ENCODE assay signal across 17 cellular contexts in the genomic region with DNA sequence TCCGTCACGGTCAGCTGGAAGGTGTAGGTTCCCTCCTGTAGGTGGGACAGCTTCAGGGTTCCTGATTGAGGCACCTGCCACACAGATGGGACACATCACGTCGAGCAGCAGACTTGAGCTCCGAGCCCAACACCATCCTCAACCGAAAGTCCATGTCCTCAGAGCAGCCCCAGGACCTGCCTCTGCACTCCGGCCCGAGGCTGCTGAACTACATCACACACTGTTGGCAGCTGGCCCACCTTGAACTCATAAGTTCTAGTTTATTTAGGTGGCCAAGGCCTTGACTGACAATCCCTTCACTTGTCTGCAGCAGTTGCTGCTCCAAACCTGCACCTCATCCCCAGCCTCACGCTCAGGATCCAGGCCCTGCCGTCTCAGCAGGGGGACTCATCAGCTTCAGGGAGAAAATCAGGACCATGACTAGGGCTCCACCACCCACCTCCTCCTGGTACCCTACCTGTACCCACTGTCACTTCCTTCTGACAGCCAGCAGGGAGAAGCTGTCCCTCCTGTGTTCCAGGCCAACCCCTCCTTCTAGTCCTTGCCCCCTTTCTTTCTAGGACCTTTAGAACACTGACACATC. TPM values are rescaled to one million over a fixed set of nuclear protein-coding genes. Genes with fewer than 3 reads are reported as not detected.
DNase-seq lines count a peak whose midpoint lies in the region; ATAC-seq and TF ChIP-seq lines count a peak whose summit lies in the region.
"Had no signal": no experiment of that assay in that cellular context is flagged by ENCODE, and none has a peak within 500 bp of the region (broad histone marks: within the 10 kb centered on the region; RNA-seq: fewer than 3 reads in every experiment).

No MANE protein-coding gene starts in this region.

- no peak for DNase-seq in IMR-90
- DNase-seq in PC-9: no peak
- peak; percentile 41 for DNase-seq in fibroblast of the aortic adventitia (ENCODE audit: low read depth)
- no peak for DNase-seq in mesenchymal stem cell
- no peak for DNase-seq in effector CD4-positive, alpha-beta T cell
- DNase-seq in stimulated activated CD4-positive, alpha-beta T cell treated with anti-CD3 and anti-CD28 coated beads, Interleukin-4, amount 100 ng/mL, for 4 hours: no peak
- DNase-seq in foreskin fibroblast: no peak
- DNase-seq: CD4-positive, alpha-beta memory T cell; GOT3; NCI-H1048; NCI-H1436; NCI-H2029 had no signal

- peak overlapping the region; percentile 70; the same call in 2 of the 3 replicates for H2BK15ac ChIP-seq in IMR-90 (ENCODE audit: low read depth, low read length)
- no peak overlapping the region for H2BK15ac ChIP-seq in mesenchymal stem cell (ENCODE audit: low read depth, poor library complexity, severe bottlenecking)

- no peaks in the 10 kb centered on the region for H3K9me3 ChIP-seq in IMR-90 (ENCODE audit: control insufficient read depth, insufficient read depth, low read length)
- no peaks in the 10 kb centered on the region for H3K9me3 ChIP-seq in PC-9 (ENCODE audit: insufficient read depth, low read depth)
- no peaks in the 10 kb centered on the region for H3K9me3 ChIP-seq in mesenchymal stem cell (ENCODE audit: control insufficient read depth, low read length)
- H3K9me3 ChIP-seq: A549, BLaER1 had no signal

- TF ChIP-seq RAD21 in IMR-90 (IDR thresholded peaks at IDR 0.05; ENCODE audit: low read length): no peak

- H3K4me2 ChIP-seq in IMR-90 (ENCODE audit: low read depth, low read length) (no peak overlapping the region), PC-9 (0 out of 2 replicates have a peak overlapping the region, but pooled peaks have one; percentile 10), mesenchymal stem cell (ENCODE audit: low read length, poor library complexity, severe bottlenecking) (no peak overlapping the region)
- H3K4me2 ChIP-seq: A549, BLaER1, KMS-11 had no signal

- WGBS in IMR-90 (ENCODE audit: extremely low coverage in 2 of 2, insufficient read length in 1 of 2), 2 experiments: 94% methylated on average over 8 of the region's 10 CpGs; no CpG with 5 or more reads in 1 of the 2 experiments
- WGBS in mesenchymal stem cell: 94% methylated on average over 10 of the region's 10 CpGs

- H2AFZ ChIP-seq in IMR-90 (replicated peaks; ENCODE audit: low read length, poor library complexity) (peak overlapping the region; percentile 2), PC-9 (no peak overlapping the region), mesenchymal stem cell (ENCODE audit: low read depth, low read length) (no peak overlapping the region)

- intact Hi-C loops in IMR-90 (cut with micrococcal nuclease) (no loop called here), PC-9 (cut with micrococcal nuclease; ENCODE audit: unreplicated experiment) (no loop called here)

- H4K91ac ChIP-seq in IMR-90 (ENCODE audit: insufficient read depth, low read depth, low read length): peak overlapping the region; percentile 78
- peak overlapping the region; percentile 15 for H4K91ac ChIP-seq in mesenchymal stem cell (ENCODE audit: low read length)

- H2AK9ac ChIP-seq in IMR-90 (replicated peaks; ENCODE audit: low read depth, low read length, poor library complexity): no peak overlapping the region

- H2BK120ac ChIP-seq in IMR-90 (ENCODE audit: low read depth, low read length) (peak overlapping the region; percentile 69), mesenchymal stem cell (ENCODE audit: low read depth, low read length) (no peak overlapping the region)

- H4K5ac ChIP-seq in IMR-90 (ENCODE audit: low read depth, low read length): no peak overlapping the region

- no peak overlapping the region for H3K9ac ChIP-seq in IMR-90 (ENCODE audit: low read depth, low read length)
- no peak overlapping the region for H3K9ac ChIP-seq in mesenchymal stem cell (ENCODE audit: low read length)
- H3K9ac ChIP-seq: BLaER1, KMS-11 had no signal

- POLR2A ChIA-PET in IMR-90 (lab: Charles Lee; ENCODE audit: unreplicated experiment): no interaction called here
- POLR2A ChIA-PET in PC-9 (lab: Charles Lee; ENCODE audit: unreplicated experiment): no interaction called here

- H3K36me3 ChIP-seq in IMR-90 (ENCODE audit: control insufficient read depth, insufficient read depth, low read length) (peaks cover 9% of the 10 kb centered on the region; the same call in 1 of the 2 replicates), PC-9 (ENCODE audit: low read depth) (peaks cover 13% of the 10 kb centered on the region), mesenchymal stem cell (ENCODE audit: control insufficient read depth in 1 of 2, insufficient read depth in 2 of 2, low read depth in 1 of 2, low read length in 2 of 2) (peaks cover 4 to 14% of the 10 kb centered on the region in 2 experiments)
- H3K36me3 ChIP-seq: BLaER1 had no signal

- peak overlapping the region; percentile 91 for H2AK5ac ChIP-seq in IMR-90 (ENCODE audit: low read depth, low read length)
- H2AK5ac ChIP-seq in mesenchymal stem cell (ENCODE audit: low read length, severe bottlenecking): no peak overlapping the region

- dilution Hi-C loops in IMR-90 (cut with HindIII; ENCODE audit: low sequenced_read_pairs, unreplicated experiment): no loop called here

- peak overlapping the region; percentile 43 for H2BK5ac ChIP-seq in IMR-90 (ENCODE audit: low read depth, low read length, poor library complexity, severe bottlenecking)
- no peak overlapping the region for H2BK5ac ChIP-seq in mesenchymal stem cell (ENCODE audit: low read depth, low read length, poor library complexity, severe bottlenecking)

- H3K4me1 ChIP-seq in IMR-90 (ENCODE audit: control insufficient read depth, insufficient read depth, low read length) (peaks cover 34% of the 10 kb centered on the region), PC-9 (replicated peaks; ENCODE audit: insufficient read depth) (peaks cover 74% of the 10 kb centered on the region), mesenchymal stem cell (ENCODE audit: control insufficient read depth, insufficient read depth, low read depth, low read length) (peaks cover 24% of the 10 kb centered on the region)
- H3K4me1 ChIP-seq: BLaER1 had no signal

- no peak overlapping the region for H3K14ac ChIP-seq in IMR-90 (replicated peaks; ENCODE audit: low read depth, low read length)
- H3K14ac ChIP-seq in mesenchymal stem cell (ENCODE audit: low read length in 2 of 2): no peak overlapping the region

- H3K18ac ChIP-seq in IMR-90 (ENCODE audit: low read depth, low read length) (0 out of 2 replicates have a peak overlapping the region, but pooled peaks have one; percentile 11), mesenchymal stem cell (ENCODE audit: low read depth in 1 of 2, low read length in 2 of 2) (no peak overlapping the region)

- H3K23ac ChIP-seq in IMR-90 (ENCODE audit: low read depth, low read length) (no peak overlapping the region), mesenchymal stem cell (ENCODE audit: low read length in 2 of 2) (no peak overlapping the region)

- H3K79me2 ChIP-seq in PC-9 (ENCODE audit: low read depth): peaks cover 30% of the 10 kb centered on the region

- no peak for ATAC-seq in IMR-90 (ENCODE audit: low read depth)
- ATAC-seq in GM19395 (IDR thresholded peaks at IDR 0.05; ENCODE audit: unreplicated experiment): no peak
- ATAC-seq: A549, HepG2 had no signal

- no peak overlapping the region for H3K56ac ChIP-seq in IMR-90 (ENCODE audit: extremely low read depth, insufficient read depth, low read length)

- TF ChIP-seq CTCF in IMR-90 (conservative IDR thresholded peaks at IDR 0.05; ENCODE audit: low read depth, low read length): no peak
- TF ChIP-seq CTCF in PC-9 (conservative IDR thresholded peaks at IDR 0.05): no peak
- TF ChIP-seq CTCF in fibroblast of the aortic adventitia (IDR thresholded peaks at IDR 0.05; ENCODE audit: insufficient read depth, low read length): no peak
- TF ChIP-seq CTCF in foreskin fibroblast (IDR thresholded peaks at IDR 0.05; ENCODE audit: low read depth, low read length): no peak

- peaks cover 25 to 59% of the 10 kb centered on the region in 2 experiments for H3K79me1 ChIP-seq in IMR-90 (ENCODE audit: low read depth in 1 of 2, low read length in 2 of 2)
- H3K79me1 ChIP-seq in mesenchymal stem cell (replicated peaks; ENCODE audit: low read length, poor library complexity, severe bottlenecking): peaks cover 4% of the 10 kb centered on the region

- in situ Hi-C loops in IMR-90 (cut with MboI; ENCODE audit: low sequenced_read_pairs): loop anchor here (25.0 kb wide), 1 partner anchor 1219 kb away; no protein-coding TSS in a partner anchor

- CTCF ChIA-PET in IMR-90 (lab: Yijun Ruan, JAX): no interaction called here
- CTCF ChIA-PET in PC-9 (lab: Charles Lee): no interaction called here

- peak overlapping the region; percentile 77 for H3K4ac ChIP-seq in IMR-90 (ENCODE audit: low read depth, low read length)
- H3K4ac ChIP-seq in mesenchymal stem cell (ENCODE audit: low read depth in 1 of 2, low read length in 2 of 2): no peak overlapping the region

- peak overlapping the region in 1 of 2 experiments; percentile 1; a peak in 1 of 4 replicates for H4K8ac ChIP-seq in IMR-90 (ENCODE audit: low read depth in 2 of 2, low read length in 2 of 2)
- no peak overlapping the region for H4K8ac ChIP-seq in mesenchymal stem cell (ENCODE audit: low read length)

- no peak overlapping the region for H2BK12ac ChIP-seq in mesenchymal stem cell (ENCODE audit: low read length in 2 of 2)

- H4K20me1 ChIP-seq in IMR-90 (ENCODE audit: insufficient read depth, low read length) (peaks cover 15% of the 10 kb centered on the region), PC-9 (ENCODE audit: insufficient read depth) (0 out of 2 replicates have a peak, but pooled peaks cover 3% of the 10 kb centered on the region)
- H4K20me1 ChIP-seq: BLaER1 had no signal

- no peak for TF ChIP-seq POLR2A in IMR-90 (IDR thresholded peaks at IDR 0.05; ENCODE audit: low read depth, low read length)

- no peak overlapping the region for H3K4me3 ChIP-seq in IMR-90 (ENCODE audit: insufficient read depth, low read depth, low read length)
- H3K4me3 ChIP-seq in PC-9: no peak overlapping the region
- H3K4me3 ChIP-seq in fibroblast of the aortic adventitia (ENCODE audit: low read depth, low read length): no peak overlapping the region
- H3K4me3 ChIP-seq in mesenchymal stem cell (ENCODE audit: insufficient read depth in 1 of 2, low read depth in 1 of 2, low read length in 2 of 2): no peak overlapping the region
- H3K4me3 ChIP-seq in foreskin fibroblast (ENCODE audit: low read depth in 1 of 2, low read length in 2 of 2): no peak overlapping the region
- H3K4me3 ChIP-seq: A549, BLaER1 had no signal

- H3K9me2 ChIP-seq in PC-9 (ENCODE audit: insufficient read depth): no peaks in the 10 kb centered on the region

- H2BK20ac ChIP-seq in IMR-90 (ENCODE audit: low read depth, low read length): peak overlapping the region; percentile 68

- H3K9me1 ChIP-seq in IMR-90 (ENCODE audit: insufficient read depth, low read length): peaks cover 31% of the 10 kb centered on the region

- peak overlapping the region; percentile 24; the same call in 1 of the 2 replicates for H3K27ac ChIP-seq in IMR-90 (ENCODE audit: insufficient read depth, low read length)
- H3K27ac ChIP-seq in PC-9: peak overlapping the region; percentile 33
- H3K27ac ChIP-seq in mesenchymal stem cell (ENCODE audit: low read length, poor library complexity, severe bottlenecking): no peak overlapping the region
- H3K27ac ChIP-seq: BLaER1, KMS-11 had no signal

- no peaks in the 10 kb centered on the region for H3K27me3 ChIP-seq in IMR-90 (ENCODE audit: control insufficient read depth, insufficient read depth, low read length)
- H3K27me3 ChIP-seq in PC-9 (ENCODE audit: insufficient read depth, low read depth): no peaks in the 10 kb centered on the region
- H3K27me3 ChIP-seq in mesenchymal stem cell (ENCODE audit: control insufficient read depth in 1 of 2, insufficient read depth in 1 of 2, low read length in 2 of 2): no peaks in the 10 kb centered on the region
- H3K27me3 ChIP-seq: BLaER1 had no signal

- H3F3A ChIP-seq in PC-9 (ENCODE audit: insufficient read depth, low read depth): peaks cover 36% of the 10 kb centered on the region

- no TSS peak for BruUV-seq in IMR-90 (replicated peaks; lab: Mats Ljungman, UMichigan)
- BruUV-seq in PC-9 (replicated peaks; lab: Mats Ljungman, UMichigan): no TSS peak

RNA-seq across cellular contexts. Expression of a gene that starts 21.0 kb away (rescaled TPM):
- total RNA-seq in IMR-90 (2012; rRNA removed) (63.8 and 74.7 TPM in 2 replicates), PC-9 (2021) (33.8 and 38.6 TPM in 2 replicates), fibroblast of the aortic adventitia (ENCODE audit: low replicate concordance) (20.0 and 74.1 TPM in 2 replicates)
- 46.5 and 48.8 TPM in 2 replicates for polyA plus RNA-seq in IMR-90 (2012; rRNA removed)
- 17.7 and 33.4 TPM in 2 replicates for polyA plus RNA-seq in IMR-90 (2012; cell fraction: cytosol; rRNA removed)
- 21.3 and 25.1 TPM in 2 replicates for polyA plus RNA-seq in IMR-90 (2012; cell fraction: nucleus; rRNA removed; ENCODE audit: low replicate concordance)
- polyA plus RNA-seq in mesenchymal stem cell (2013, experiment 1 of 2): 47.8 TPM
- 47.1 TPM for polyA plus RNA-seq in mesenchymal stem cell (2013, experiment 2 of 2)

RNA-seq across cellular contexts. Expression of a gene that starts 54.8 kb away (rescaled TPM):
- not detected in 2 replicates for total RNA-seq in IMR-90 (2012; rRNA removed)
- not detected in 2 replicates for polyA plus RNA-seq in IMR-90 (2012; rRNA removed)
- polyA plus RNA-seq in IMR-90 (2012; cell fraction: cytosol; rRNA removed): 0.02 TPM in 1 of 2 replicates, not detected in the other
- 0.16 TPM in 1 of 2 replicates, not detected in the other for polyA plus RNA-seq in IMR-90 (2012; cell fraction: nucleus; rRNA removed; ENCODE audit: low replicate concordance)
- total RNA-seq in PC-9 (2021): 0.20 TPM in 1 of 2 replicates, not detected in the other
- total RNA-seq in fibroblast of the aortic adventitia (ENCODE audit: low replicate concordance): 0.63 TPM in 1 of 2 replicates, not detected in the other
- 0.21 TPM for polyA plus RNA-seq in mesenchymal stem cell (2013, experiment 1 of 2)
- 0.25 TPM for polyA plus RNA-seq in mesenchymal stem cell (2013, experiment 2 of 2)
- total RNA-seq: CD4-positive, alpha-beta memory T cell; HepG2 had no signal
- polyA plus RNA-seq: CD4-positive, alpha-beta memory T cell; HepG2 had no signal
